13 cellular contexts compared by ENCODE assay signal in the genomic region with DNA sequence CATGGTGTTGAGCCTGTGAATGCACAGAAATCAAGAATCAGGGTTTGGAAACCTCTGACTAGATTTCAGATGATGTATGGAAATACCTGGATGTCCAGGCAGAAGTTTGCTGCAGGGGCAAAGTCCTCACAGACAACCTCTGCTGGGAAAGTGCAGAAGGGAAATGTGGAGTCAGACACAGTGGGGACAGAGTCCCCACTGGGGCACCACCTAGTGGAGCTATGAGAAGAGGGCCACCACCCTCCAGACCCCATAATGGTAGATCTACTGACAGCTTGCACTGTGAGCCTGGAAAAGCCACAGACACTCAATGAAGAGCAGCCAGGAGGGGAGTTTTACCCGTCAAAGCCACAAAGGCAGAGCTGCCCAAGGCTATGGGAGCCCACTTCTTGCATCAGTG.
DNase-seq lines count a peak whose midpoint lies in the region; FAIRE-seq and TF ChIP-seq lines count a peak whose summit lies in the region.
"Had no signal": no experiment of that assay in that cellular context is flagged by ENCODE, and none has a peak within 500 bp of the region (broad histone marks: within the 10 kb centered on the region; RNA-seq: fewer than 3 reads in every experiment).

No MANE protein-coding gene starts in this region.

- H4K91ac ChIP-seq in H1 (replicated peaks; ENCODE audit: insufficient read length, low read length), result no peak overlapping the region

- H3K14ac ChIP-seq in H1 (ENCODE audit: insufficient read length), result no peak overlapping the region

- H2BK20ac ChIP-seq in H1 (ENCODE audit: low read length), result no peak overlapping the region; the same call in 1 of the 2 replicates

- no peaks in the 10 kb centered on the region for H3K4me1 ChIP-seq in Karpas-422 (ENCODE audit: low read length)
- H3K4me1 ChIP-seq in H1 (replicated peaks in 1 of 4; ENCODE audit: control insufficient read depth in 3 of 4, insufficient read depth in 4 of 4, low read length in 3 of 4), result peaks cover 2 to 16% (median 9%) of the 10 kb centered on the region in 4 experiments; a peak in 6 of 7 replicates

- POLR2A ChIA-PET in H1 (lab: Charles Lee; ENCODE audit: partially characterized antibody), result no interaction called here

- H3K9me3 ChIP-seq in Karpas-422 (ENCODE audit: low read length) (no peaks in the 10 kb centered on the region), H1 (ENCODE audit: insufficient read depth in 2 of 2, low read depth in 1 of 2, low read length in 1 of 2) (peaks cover 7 to 10% of the 10 kb centered on the region in 2 experiments)

- WGBS in H1 (ENCODE audit: extremely low coverage in 1 of 2, insufficient coverage in 1 of 2, insufficient read length in 1 of 2, insufficient replicate concordance in 2 of 2, low coverage in 1 of 2, low lambda C conversion rate in 2 of 2, missing lambda C conversion rate in 1 of 2), 2 experiments, result 84% methylated on average over 1 of the region's 1 CpG; no CpG with 5 or more reads in 1 of the 2 experiments

- H3K27ac ChIP-seq in C4-2B (no peak overlapping the region), Karpas-422 (ENCODE audit: low read length) (no peak overlapping the region), H1 (ENCODE audit: low read depth, low read length) (no peak overlapping the region)
- H3K27ac ChIP-seq: 22Rv1 had no signal

- DNase-seq in DMS 273 (lab: John Stamatoyannopoulos, UW; ENCODE audit: unreplicated experiment) (peak; percentile 12), DMS 273 treated with DMSO at 0.1 percent for 48 hours (lab: John Stamatoyannopoulos, UW) (no peak), Karpas-422 (peak; percentile 46), H1 (ENCODE audit: low read depth in 1 of 2, low spot score in 2 of 2) (no peak), HuH-7.5 (ENCODE audit: low spot score) (no peak), erythroblast (lab: John Stamatoyannopoulos, UW) (no peak)
- no peak for DNase-seq in effector CD4-positive, alpha-beta T cell
- DNase-seq: CD8-positive, alpha-beta T cell; GF-D8; NCI-H1092 treated with DMSO at 0.1 percent for 48 hours had no signal

- no peak overlapping the region; the same call in 1 of the 2 replicates for H2BK12ac ChIP-seq in H1 (ENCODE audit: low read depth, low read length)

- 0 out of 2 replicates have a peak overlapping the region, but pooled peaks have one; percentile 10 for H2AK5ac ChIP-seq in H1 (ENCODE audit: low read depth, low read length)

- peak overlapping the region; percentile 32; the same call in 1 of the 2 replicates for H2BK5ac ChIP-seq in H1 (ENCODE audit: low read depth, low read length)

- H3K4me2 ChIP-seq in Karpas-422 (ENCODE audit: low read depth, low read length, poor library complexity, severe bottlenecking), result no peak overlapping the region
- H3K4me2 ChIP-seq in H1 (ENCODE audit: insufficient read depth in 1 of 2, low read depth in 2 of 2, low read length in 2 of 2), result no peak overlapping the region

- no peak for TF ChIP-seq EP300 in H1 (IDR thresholded peaks at IDR 0.05; ENCODE audit: borderline replicate concordance in 1 of 2, low read depth in 2 of 2, low read length in 2 of 2)

- no peak overlapping the region for H2BK15ac ChIP-seq in H1 (ENCODE audit: low read length)

- no peak for TF ChIP-seq POLR2A in H1 (IDR thresholded peaks at IDR 0.05; ENCODE audit: control extremely low read depth in 1 of 2, low read depth in 2 of 2, low read length in 2 of 2)
- TF ChIP-seq POLR2A in erythroblast (IDR thresholded peaks at IDR 0.05; ENCODE audit: low read length), result no peak

- H3K79me1 ChIP-seq in H1 (ENCODE audit: low read depth, low read length), result no peaks in the 10 kb centered on the region

- H2AFZ ChIP-seq in Karpas-422 (ENCODE audit: low read length) (no peak overlapping the region), H1 (ENCODE audit: low read length) (no peak overlapping the region)

- no peak overlapping the region for H3K4ac ChIP-seq in H1 (replicated peaks; ENCODE audit: insufficient read length, low read depth, low read length)

- no peak overlapping the region for H3K4me3 ChIP-seq in Karpas-422 (ENCODE audit: low read length)
- H3K4me3 ChIP-seq in H1 (ENCODE audit: extremely low read depth in 1 of 4, insufficient read depth in 2 of 4, low read depth in 3 of 4, low read length in 4 of 4), result no peak overlapping the region
- H3K4me3 ChIP-seq: HAP-1 had no signal

- H3K27me3 ChIP-seq in Karpas-422 (ENCODE audit: low read length) (no peaks in the 10 kb centered on the region), H1 (replicated peaks in 1 of 4; ENCODE audit: control insufficient read depth in 3 of 4, extremely low read depth in 1 of 4, insufficient read depth in 3 of 4, low read length in 3 of 4) (no peaks in the 10 kb centered on the region)

- FAIRE-seq in H1 (lab: Jason Lieb, UNC), result no peak

- H3K23ac ChIP-seq in H1 (ENCODE audit: insufficient read length), result no peak overlapping the region

- no peak; a peak in 1 of 4 replicates for TF ChIP-seq RAD21 in H1 (IDR thresholded peaks at IDR 0.05 in 1 of 2, conservative IDR thresholded peaks at IDR 0.05 in 1 of 2; ENCODE audit: low read depth in 2 of 2, low read length in 2 of 2)

- CTCF ChIA-PET in H1 (lab: Charles Lee; ENCODE audit: partially characterized antibody), result no interaction called here

- 0 out of 2 replicates have a peak overlapping the region, but pooled peaks have one; percentile 74 for H3K18ac ChIP-seq in H1 (ENCODE audit: extremely low read depth, low read length)

- H3K23me2 ChIP-seq in H1 (ENCODE audit: low read depth, low read length), result no peaks in the 10 kb centered on the region

- no peak overlapping the region for H3K56ac ChIP-seq in H1 (replicated peaks; ENCODE audit: insufficient read length, low read depth, low read length)

- no peak overlapping the region for H4K8ac ChIP-seq in H1 (ENCODE audit: extremely low read depth, insufficient read depth, low read length)

- TF ChIP-seq CTCF in C4-2B (conservative IDR thresholded peaks at IDR 0.05) (peak; percentile 19; the same call in 1 of the 2 replicates), H1 (IDR thresholded peaks at IDR 0.05; ENCODE audit: control extremely low read depth in 1 of 3, insufficient read depth in 1 of 3, low read depth in 1 of 3, low read length in 3 of 3) (no peak)

- H3K36me3 ChIP-seq in Karpas-422 (ENCODE audit: insufficient read depth, low read length) (no peaks in the 10 kb centered on the region), H1 (ENCODE audit: control insufficient read depth in 2 of 4, insufficient read depth in 4 of 4, low read length in 3 of 4) (peaks cover 0 to 2% (median 0%) of the 10 kb centered on the region in 4 experiments; a peak in 2 of 8 replicates)
- H3K36me3 ChIP-seq: HAP-1 had no signal

- H3K9ac ChIP-seq in Karpas-422 (ENCODE audit: low read length) (no peak overlapping the region), H1 (replicated peaks in 1 of 4; ENCODE audit: extremely low read depth in 1 of 4, low read depth in 3 of 4, low read length in 3 of 4) (no peak overlapping the region)

- H4K20me1 ChIP-seq in Karpas-422 (ENCODE audit: insufficient read depth, low read depth, low read length) (no peaks in the 10 kb centered on the region), H1 (replicated peaks in 1 of 2; ENCODE audit: control insufficient read depth in 1 of 2, insufficient read depth in 2 of 2, low read length in 2 of 2) (no peaks in the 10 kb centered on the region)

- no peak overlapping the region for H4K5ac ChIP-seq in H1 (ENCODE audit: insufficient read length, low read depth, low read length)

- H3K79me2 ChIP-seq in Karpas-422 (ENCODE audit: low read length), result no peaks in the 10 kb centered on the region
- H3K79me2 ChIP-seq in H1 (ENCODE audit: control insufficient read depth in 1 of 2, insufficient read depth in 2 of 2, low read length in 2 of 2), result no peaks in the 10 kb centered on the region

- no peak overlapping the region for H2BK120ac ChIP-seq in H1 (replicated peaks; ENCODE audit: low read depth, low read length)

- no peaks in the 10 kb centered on the region for H3K9me2 ChIP-seq in Karpas-422 (replicated peaks; ENCODE audit: insufficient read depth, low read length)

TF ChIP-seq in H1, 55 proteins besides CTCF, POLR2A, EP300 and RAD21:
- TF ChIP-seq ASH2L (IDR thresholded peaks at IDR 0.05; ENCODE audit: low read length) (no peak), SP2 (IDR thresholded peaks at IDR 0.05; ENCODE audit: low read length) (no peak), GABPA (IDR thresholded peaks at IDR 0.05; ENCODE audit: borderline replicate concordance, insufficient read depth, low read length) (no peak), CHD2 (IDR thresholded peaks at IDR 0.05; ENCODE audit: low read length) (no peak), TAF7 (optimal IDR thresholded peaks at IDR 0.05; ENCODE audit: borderline replicate concordance, low read depth, low read length) (no peak), CBX5 (IDR thresholded peaks at IDR 0.05; ENCODE audit: low read depth, low read length) (no peak), BCL11A (IDR thresholded peaks at IDR 0.05; ENCODE audit: low read depth in 2 of 2, low read length in 2 of 2) (no peak)

Comparison
In these comparisons a context has a peak if more than half of its experiments do, and no peak if none do; other contexts are left out.
1. DNase-seq: peak in DMS 273 (single experiment) and Karpas-422 (single experiment); none in DMS 273 treated with DMSO at 0.1 percent for 48 hours (single experiment), H1 (0 of 2), effector CD4-positive, alpha-beta T cell (single experiment), HuH-7.5 (single experiment) and erythroblast (0 of 2).